16 cellular contexts compared by ENCODE assay signal in genomic region chr16:75003931-75004330, GRCh38. TPM values are rescaled to one million over a fixed set of nuclear protein-coding genes. Genes with fewer than 3 reads are reported as not detected.
DNase-seq lines count a peak whose midpoint lies in the region; ATAC-seq, FAIRE-seq and TF ChIP-seq lines count a peak whose summit lies in the region.
"Had no signal": no experiment of that assay in that cellular context is flagged by ENCODE, and none has a peak within 500 bp of the region (broad histone marks: within the 10 kb centered on the region; RNA-seq: fewer than 3 reads in every experiment).

No MANE protein-coding gene starts in this region.

- no peak overlapping the region for H2AFZ ChIP-seq in K562 (ENCODE audit: low read depth, low read length)

- peaks cover 31 to 40% of the 10 kb centered on the region in 2 experiments for H3K4me1 ChIP-seq in K562 (replicated peaks in 1 of 2; ENCODE audit: control insufficient read depth in 2 of 2, insufficient read depth in 2 of 2, low read length in 2 of 2)

- intact Hi-C loops in natural killer cell (cut with micrococcal nuclease) (loop anchor here (5.0 kb wide), 1 partner anchor 63 kb away; no protein-coding TSS in a partner anchor), K562 (cut with micrococcal nuclease) (loop anchor here (2.0 kb wide), 1 partner anchor 61 kb away; no protein-coding TSS in a partner anchor)

- H3K4me2 ChIP-seq in K562 (ENCODE audit: insufficient read depth, low read length): no peak overlapping the region

- CTCF ChIA-PET in K562 (lab: Yijun Ruan, JAX; ENCODE audit: low intra/inter-chr PET ratio): no interaction called here

- in situ Hi-C loops in K562 (cut with MboI): no loop called here

- 63% methylated on average over 5 of the region's 5 CpGs for WGBS in K562 (ENCODE audit: insufficient coverage, low coverage, missing lambda C conversion rate)

- no peaks in the 10 kb centered on the region for H3K27me3 ChIP-seq in K562 (ENCODE audit: control insufficient read depth in 2 of 2, insufficient read depth in 2 of 2, low read length in 2 of 2)

- TF ChIP-seq EP300 in K562 (IDR thresholded peaks at IDR 0.05; ENCODE audit: low read length): no peak

- DNase-seq in natural killer cell treated with Interleukin-12 subunit alpha and Interleukin-12 subunit beta and Interleukin-15 and Interleukin-18, amount 100 ng/mL, for 72 hours (ENCODE audit: low spot score): no peak
- DNase-seq in natural killer cell (no peak), K562 (ENCODE audit: extremely low read depth in 1 of 4, low spot score in 3 of 4) (no peak), nephron progenitor cell (no peak), medulla oblongata (ENCODE audit: extremely low spot score) (no peak)
- DNase-seq: COR-L47, DMS153, NCI-H1105 treated with DMSO at 0.1 percent for 48 hours, NCI-H1694 treated with DMSO at 0.1 percent for 48 hours, NCI-H2107, NCI-H2227 treated with DMSO at 0.1 percent for 48 hours, NCI-H524 had no signal

- peak overlapping the region in 1 of 2 donors; percentile 52 for H3K27ac Mint-ChIP-seq in natural killer cell treated with Interleukin-12 subunit alpha and Interleukin-12 subunit beta and Interleukin-15 and Interleukin-18, amount 100 ng/mL, for 72 hours
- H3K27ac Mint-ChIP-seq in natural killer cell: no peak overlapping the region
- peak overlapping the region; percentile 42 for H3K27ac Mint-ChIP-seq in nephron progenitor cell

- no peaks in the 10 kb centered on the region for H3K9me3 ChIP-seq in K562 (replicated peaks; ENCODE audit: control insufficient read depth, insufficient read depth, low read depth, low read length)

- peaks cover 56 to 62% of the 10 kb centered on the region in 2 donors for H3K4me1 Mint-ChIP-seq in natural killer cell treated with Interleukin-12 subunit alpha and Interleukin-12 subunit beta and Interleukin-15 and Interleukin-18, amount 100 ng/mL, for 72 hours (ENCODE audit: low read depth in 2 of 2)
- H3K4me1 Mint-ChIP-seq in natural killer cell (peaks cover 12 to 14% of the 10 kb centered on the region in 2 donors), nephron progenitor cell (peaks cover 42% of the 10 kb centered on the region)

- no peak for TF ChIP-seq RAD21 in K562 (CRISPR knock-in tag; conservative IDR thresholded peaks at IDR 0.05 in 1 of 2, IDR thresholded peaks at IDR 0.05 in 1 of 2)

- BruUV-seq in K562 (replicated peaks; lab: Mats Ljungman, UMichigan): no TSS peak

- POLR2A ChIA-PET in K562 (lab: Yijun Ruan, JAX): interaction anchor here (0.9 to 3.3 kb wide), 3 partner anchors 9 to 39 kb away, joined by 3 to 32 read pairs (median 3); no protein-coding TSS in a partner anchor

- TF ChIP-seq CTCF in natural killer cell (IDR thresholded peaks at IDR 0.05) (no peak), K562 (IDR thresholded peaks at IDR 0.05 in 2 of 3, conservative IDR thresholded peaks at IDR 0.05 in 1 of 3; ENCODE audit: insufficient read depth in 2 of 3, low read depth in 1 of 3, low read length in 3 of 3) (no peak), nephron progenitor cell (IDR thresholded peaks at IDR 0.05) (no peak)

- peaks cover 97% of the 10 kb centered on the region for H3K79me2 ChIP-seq in K562 (ENCODE audit: control insufficient read depth, insufficient read depth, low read length)

- H3K27me3 Mint-ChIP-seq in natural killer cell treated with Interleukin-12 subunit alpha and Interleukin-12 subunit beta and Interleukin-15 and Interleukin-18, amount 100 ng/mL, for 72 hours: no peaks in the 10 kb centered on the region
- H3K27me3 Mint-ChIP-seq in natural killer cell (ENCODE audit: low read depth in 2 of 2): peaks cover 33 to 37% of the 10 kb centered on the region in 2 donors
- peaks cover 9% of the 10 kb centered on the region for H3K27me3 Mint-ChIP-seq in nephron progenitor cell (ENCODE audit: low read depth, poor library complexity)

- no peak overlapping the region for H3K4me3 ChIP-seq in K562

- H3K4me3 Mint-ChIP-seq in natural killer cell treated with Interleukin-12 subunit alpha and Interleukin-12 subunit beta and Interleukin-15 and Interleukin-18, amount 100 ng/mL, for 72 hours: peak overlapping the region; percentile 93
- H3K4me3 Mint-ChIP-seq in natural killer cell (no peak overlapping the region), nephron progenitor cell (no peak overlapping the region)

- H3K9ac ChIP-seq in K562 (ENCODE audit: insufficient read depth in 1 of 2, low read depth in 2 of 2, low read length in 2 of 2): no peak overlapping the region; a peak in 1 of 4 replicates

- H3K9me1 ChIP-seq in K562 (ENCODE audit: control insufficient read depth, insufficient read depth, low read length): no peaks in the 10 kb centered on the region

- peaks cover 13% of the 10 kb centered on the region; the same call in 2 of the 3 replicates for H3K36me3 ChIP-seq in K562 (ENCODE audit: control insufficient read depth, insufficient read depth, low read length)

- H3K27ac ChIP-seq in K562 (ENCODE audit: extremely low read depth, low read depth, low read length): no peak overlapping the region

- H4K20me1 ChIP-seq in K562 (replicated peaks; ENCODE audit: control insufficient read depth, insufficient read depth, low read length): peaks cover 22% of the 10 kb centered on the region; the same call in 1 of the 2 replicates

- FAIRE-seq in K562 (lab: Jason Lieb, UNC): peak; percentile 23
- FAIRE-seq: GM19239, H54 had no signal

- no peaks in the 10 kb centered on the region for H3K9me3 Mint-ChIP-seq in natural killer cell treated with Interleukin-12 subunit alpha and Interleukin-12 subunit beta and Interleukin-15 and Interleukin-18, amount 100 ng/mL, for 72 hours
- H3K9me3 Mint-ChIP-seq in natural killer cell (no peaks in the 10 kb centered on the region), nephron progenitor cell (peaks cover 6% of the 10 kb centered on the region)

- ATAC-seq in natural killer cell treated with Interleukin-12 subunit alpha and Interleukin-12 subunit beta and Interleukin-15 and Interleukin-18, amount 100 ng/mL, for 72 hours: no peak
- ATAC-seq in natural killer cell (no peak), K562 (no peak), HG02642 (IDR thresholded peaks at IDR 0.05; ENCODE audit: poor library complexity, unreplicated experiment) (no peak), HG03280 (IDR thresholded peaks at IDR 0.05; ENCODE audit: unreplicated experiment) (no peak)

- peaks cover 14% of the 10 kb centered on the region for H3K36me3 Mint-ChIP-seq in natural killer cell treated with Interleukin-12 subunit alpha and Interleukin-12 subunit beta and Interleukin-15 and Interleukin-18, amount 100 ng/mL, for 72 hours
- H3K36me3 Mint-ChIP-seq in natural killer cell (no peaks in the 10 kb centered on the region), nephron progenitor cell (ENCODE audit: low read depth) (peaks cover 36% of the 10 kb centered on the region)

- no peak for TF ChIP-seq POLR2A in K562 (conservative IDR thresholded peaks at IDR 0.05)

TF ChIP-seq in K562, 482 proteins besides CTCF, POLR2A, EP300 and RAD21 (continues in another document):
- TF ChIP-seq ZNF121 (CRISPR knock-in tag; conservative IDR thresholded peaks at IDR 0.05) (peak; percentile 28), ARNT (IDR thresholded peaks at IDR 0.05) (no peak)

RNA-seq across cellular contexts. Expression of gene ZNRF1, which starts 5.1 kb away (rescaled TPM):
- total RNA-seq in natural killer cell treated with Interleukin-12 subunit alpha and Interleukin-12 subunit beta and Interleukin-15 and Interleukin-18, amount 100 ng/mL, for 72 hours: 10 to 100 TPM; 58.6 to 89.7 TPM
- total RNA-seq in natural killer cell (1 to 10 TPM; 2.4 to 5.1 (median 3.4) TPM), K562 (2014; rRNA removed) (30.4 and 32.4 TPM in 2 replicates), K562 (2014; rRNA removed; fragmentation: Illumina TruSeq; extraction: Trizol) (10.6 and 15.5 TPM in 2 replicates), K562 (2015; rRNA removed; fragmentation: Illumina TruSeq; extraction: Trizol) (17.2 and 18.8 TPM in 2 replicates), K562 (2021) (35.3 and 37.7 TPM in 2 replicates)
- 26.9 and 43.7 TPM in 2 replicates for total RNA-seq in K562 (2011; cell fraction: chromatin; rRNA removed; ENCODE audit: low replicate concordance)
- 26.5 and 31.6 TPM in 2 replicates for total RNA-seq in K562 (2011; cell fraction: nucleolus; rRNA removed)
- 33.2 and 34.4 TPM in 2 replicates for total RNA-seq in K562 (2011; cell fraction: nucleoplasm; rRNA removed)
- polyA plus RNA-seq in K562 (2011; rRNA removed) (19.1 and 25.1 TPM in 2 replicates), K562 (2014; fragmentation: Illumina TruSeq; extraction: Trizol) (20.1 and 21.0 TPM in 2 replicates), K562 (2014; fragmentation: Nextera tagmentation; extraction: Ambion mirVana) (10 to 100 TPM in 1 of 2 experiments, 1 to 10 TPM in 1; 9.5 to 20.0 TPM), K562 (2014; rRNA removed) (21.8 and 23.9 TPM in 2 replicates)
- 16.8 and 30.1 TPM in 2 replicates for polyA plus RNA-seq in K562 (2011; cell fraction: cytosol; rRNA removed)
- polyA plus RNA-seq in K562 (2011; cell fraction: nucleus; rRNA removed): 43.0 and 43.6 TPM in 2 replicates
- 24.0 and 31.0 TPM in 2 replicates for polyA plus RNA-seq in K562 (2012)
- 17.3 and 24.2 TPM in 2 replicates for polyA minus RNA-seq in K562 (2011; rRNA and poly(A)+ RNA removed)
- polyA minus RNA-seq in K562 (2011; cell fraction: cytosol; rRNA and poly(A)+ RNA removed): 20.2 and 22.4 TPM in 2 replicates
- 21.8 and 24.4 TPM in 2 replicates for polyA minus RNA-seq in K562 (2011; cell fraction: nucleus; rRNA and poly(A)+ RNA removed)

RNA-seq across cellular contexts. Expression of gene WDR59, which starts 19.0 kb away (rescaled TPM):
- total RNA-seq in natural killer cell treated with Interleukin-12 subunit alpha and Interleukin-12 subunit beta and Interleukin-15 and Interleukin-18, amount 100 ng/mL, for 72 hours: 100 to 1,000 TPM in 1 of 2 donors, 10 to 100 TPM in 1; 81.6 to 162 TPM
- 10 to 100 TPM; 60.5 to 83.7 (median 73.2) TPM for total RNA-seq in natural killer cell
- 271 and 313 TPM in 2 replicates for total RNA-seq in K562 (2011; cell fraction: chromatin; rRNA removed; ENCODE audit: low replicate concordance)
- 146 and 158 TPM in 2 replicates for total RNA-seq in K562 (2011; cell fraction: nucleolus; rRNA removed)
- 157 and 158 TPM in 2 replicates for total RNA-seq in K562 (2011; cell fraction: nucleoplasm; rRNA removed)
- total RNA-seq in K562 (2014; rRNA removed): 19.6 and 35.1 TPM in 2 replicates
- total RNA-seq in K562 (2014; rRNA removed; fragmentation: Illumina TruSeq; extraction: Trizol): 32.2 and 34.7 TPM in 2 replicates
- total RNA-seq in K562 (2015; rRNA removed; fragmentation: Illumina TruSeq; extraction: Trizol): 20.0 and 28.0 TPM in 2 replicates
- total RNA-seq in K562 (2021): 81.3 and 94.3 TPM in 2 replicates
- polyA plus RNA-seq in K562 (2011; rRNA removed): 119 and 126 TPM in 2 replicates
- 89.5 and 105 TPM in 2 replicates for polyA plus RNA-seq in K562 (2011; cell fraction: cytosol; rRNA removed)
- 307 and 327 TPM in 2 replicates for polyA plus RNA-seq in K562 (2011; cell fraction: nucleus; rRNA removed)
- polyA plus RNA-seq in K562 (2012): 42.5 and 56.4 TPM in 2 replicates
- polyA plus RNA-seq in K562 (2014; fragmentation: Illumina TruSeq; extraction: Trizol): 47.6 and 59.0 TPM in 2 replicates
- polyA plus RNA-seq in K562 (2014; fragmentation: Nextera tagmentation; extraction: Ambion mirVana): 10 to 100 TPM; 12.7 to 16.2 TPM
- polyA plus RNA-seq in K562 (2014; rRNA removed): 52.2 and 57.4 TPM in 2 replicates
- polyA minus RNA-seq in K562 (2011; rRNA and poly(A)+ RNA removed): 114 and 147 TPM in 2 replicates
- polyA minus RNA-seq in K562 (2011; cell fraction: cytosol; rRNA and poly(A)+ RNA removed): 38.2 and 42.9 TPM in 2 replicates
- polyA minus RNA-seq in K562 (2011; cell fraction: nucleus; rRNA and poly(A)+ RNA removed): 63.0 and 94.5 TPM in 2 replicates
